ENCODE assay signal across 8 cellular contexts in the genomic region with DNA sequence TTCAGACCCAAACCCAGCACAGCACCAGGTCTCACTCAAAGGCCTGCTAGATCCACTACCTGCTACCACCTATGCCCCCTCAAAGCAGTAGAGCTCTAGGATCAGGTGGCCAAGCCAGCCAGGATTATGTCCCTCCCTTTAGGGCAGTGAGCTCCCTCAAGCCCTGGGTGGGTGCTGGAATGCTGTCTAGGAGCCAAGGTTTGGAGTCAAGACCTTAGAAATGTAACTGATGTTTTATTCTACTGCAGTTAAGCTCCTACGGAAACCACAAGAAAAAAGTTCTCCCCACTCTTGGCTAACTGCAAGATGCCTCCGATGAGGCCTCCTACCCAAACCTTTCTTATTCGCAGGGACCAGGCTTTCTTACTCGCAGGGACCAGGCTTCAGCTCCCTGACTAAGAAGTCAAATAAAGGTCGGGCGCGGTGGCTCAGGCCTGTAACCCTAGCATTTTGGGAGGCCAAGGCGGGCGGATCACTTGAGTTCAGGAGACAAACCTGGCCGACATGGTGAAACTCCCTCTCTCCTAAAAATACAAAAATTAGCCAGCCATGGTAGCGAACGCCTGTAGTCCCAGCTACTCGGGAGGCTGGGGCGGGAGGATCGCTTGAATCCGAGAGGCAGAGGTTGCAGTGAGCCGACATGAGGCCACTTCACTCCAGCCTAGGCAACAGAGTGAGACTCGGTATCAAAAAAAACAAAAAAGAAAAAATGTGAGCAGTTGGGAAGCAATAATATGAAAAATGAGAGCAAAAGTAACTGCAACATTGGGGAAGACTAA. TPM values are rescaled to one million over a fixed set of nuclear protein-coding genes. Genes with fewer than 3 reads are reported as not detected.
A peak's percentile ranks its signal among the peaks of the same experiment; 100 is the strongest.
DNase-seq lines count a peak whose midpoint lies in the region; ATAC-seq and TF ChIP-seq lines count a peak whose summit lies in the region.

No MANE protein-coding gene starts in this region.

- H3K79me2 ChIP-seq in OCI-LY3 (ENCODE audit: low read length): no peaks in the 10 kb centered on the region

- POLR2A ChIA-PET in CD8-positive, alpha-beta memory T cell (lab: Charles Lee): interaction anchor here (0.5 to 3.3 kb wide), 14 partner anchors 18 to 755 kb away, joined by 3 to 139 read pairs (median 12); partner anchors contain the start of genes ARL4D, DHX8, NBR1 and RPL27

- peak overlapping the region; percentile 71; the same call in 1 of the 2 replicates for H3K9ac ChIP-seq in OCI-LY3 (ENCODE audit: low read length)
- H3K9ac ChIP-seq in endocrine pancreas (ENCODE audit: control insufficient read depth, insufficient read depth, low read length): peak overlapping the region; percentile 70

- intact Hi-C loops in mucosa of descending colon (cut with DNase I, micrococcal nuclease): no loop called here

- H3K27ac Mint-ChIP-seq in CD8-positive, alpha-beta memory T cell: peak overlapping the region; percentile 98 to 100 (median 100)
- peak overlapping the region; percentile 99 for H3K27ac Mint-ChIP-seq in osteocyte (ENCODE audit: unreplicated experiment)

- H3K27ac ChIP-seq in CD8-positive, alpha-beta memory T cell (ENCODE audit: low read depth, low read length): peak overlapping the region; percentile 96
- H3K27ac ChIP-seq in OCI-LY3 (ENCODE audit: low read length): no peak overlapping the region

- peak overlapping the region; percentile 79 for H3K4me3 ChIP-seq in CD8-positive, alpha-beta memory T cell (ENCODE audit: low read length)
- peak overlapping the region; percentile 77 for H3K4me3 ChIP-seq in OCI-LY3 (ENCODE audit: low read length)
- peak overlapping the region; percentile 73 for H3K4me3 ChIP-seq in endocrine pancreas (ENCODE audit: control insufficient read depth, insufficient read depth, low read length)
- H3K4me3 ChIP-seq in mucosa of descending colon: no peak overlapping the region

- H3K36me3 ChIP-seq in CD8-positive, alpha-beta memory T cell (ENCODE audit: insufficient read depth, low read length): no peaks in the 10 kb centered on the region
- H3K36me3 ChIP-seq in OCI-LY3 (replicated peaks; ENCODE audit: low read depth, low read length) (no peaks in the 10 kb centered on the region), endocrine pancreas (ENCODE audit: control insufficient read depth, insufficient read depth, low read length) (no peaks in the 10 kb centered on the region), mucosa of descending colon (ENCODE audit: low read depth) (no peaks in the 10 kb centered on the region)

- H3K27me3 ChIP-seq in CD8-positive, alpha-beta memory T cell (ENCODE audit: insufficient read depth, low read length, poor library complexity, severe bottlenecking): no peaks in the 10 kb centered on the region
- H3K27me3 ChIP-seq in OCI-LY3 (ENCODE audit: low read depth, low read length): peaks cover 8% of the 10 kb centered on the region
- no peaks in the 10 kb centered on the region for H3K27me3 ChIP-seq in endocrine pancreas (ENCODE audit: control insufficient read depth, insufficient read depth, low read length)

- H3K4me3 Mint-ChIP-seq in CD8-positive, alpha-beta memory T cell: peak overlapping the region; percentile 90 to 98 (median 95)
- H3K4me3 Mint-ChIP-seq in osteocyte (ENCODE audit: unreplicated experiment): no peak overlapping the region

- TF ChIP-seq CTCF in OCI-LY3 (IDR thresholded peaks at IDR 0.05; ENCODE audit: low read depth, low read length) (no peak), osteocyte (IDR thresholded peaks at IDR 0.05) (no peak), mucosa of descending colon (IDR thresholded peaks at IDR 0.05) (no peak)

- DNase-seq in CD8-positive, alpha-beta memory T cell: peak in 1 of 5 donors; percentile 29
- DNase-seq in osteocyte (ENCODE audit: extremely low spot score, unreplicated experiment): no peak
- no peak for DNase-seq in UCSD-AML1 (lab: John Stamatoyannopoulos, UW; ENCODE audit: unreplicated experiment)
- DNase-seq in NCI-H446 treated with DMSO at 0.1 percent for 48 hours (lab: John Stamatoyannopoulos, UW): no peak
- no peak for DNase-seq in mucosa of descending colon

- ATAC-seq in GM18511 (IDR thresholded peaks at IDR 0.05; ENCODE audit: unreplicated experiment) (no peak), mucosa of descending colon (no peak)

- peak overlapping the region; percentile 77 for H3K4me2 ChIP-seq in OCI-LY3 (ENCODE audit: low read length)

- H3K9me3 Mint-ChIP-seq in CD8-positive, alpha-beta memory T cell: no peaks in the 10 kb centered on the region
- H3K9me3 Mint-ChIP-seq in osteocyte (ENCODE audit: unreplicated experiment): no peaks in the 10 kb centered on the region

- no peak overlapping the region for H2AFZ ChIP-seq in OCI-LY3 (ENCODE audit: low read depth, low read length)

- H4K20me1 ChIP-seq in OCI-LY3 (ENCODE audit: insufficient read depth, low read length): no peaks in the 10 kb centered on the region

- peaks cover 0 to 1% of the 10 kb centered on the region in 2 donors for H3K27me3 Mint-ChIP-seq in CD8-positive, alpha-beta memory T cell
- no peaks in the 10 kb centered on the region for H3K27me3 Mint-ChIP-seq in osteocyte (ENCODE audit: unreplicated experiment)

- peaks cover 22% of the 10 kb centered on the region for H3K4me1 ChIP-seq in CD8-positive, alpha-beta memory T cell (ENCODE audit: insufficient read depth, low read length)
- H3K4me1 ChIP-seq in OCI-LY3 (ENCODE audit: low read length) (peaks cover 27% of the 10 kb centered on the region), endocrine pancreas (ENCODE audit: control insufficient read depth, insufficient read depth, low read length) (no peaks in the 10 kb centered on the region), mucosa of descending colon (ENCODE audit: low read depth) (peaks cover 13% of the 10 kb centered on the region)

- H3K36me3 Mint-ChIP-seq in CD8-positive, alpha-beta memory T cell: peaks cover 0 to 7% (median 0%) of the 10 kb centered on the region in 3 donors
- no peaks in the 10 kb centered on the region for H3K36me3 Mint-ChIP-seq in osteocyte (ENCODE audit: unreplicated experiment)

- CTCF ChIA-PET in CD8-positive, alpha-beta memory T cell (lab: Charles Lee): interaction anchor here (0.7 to 3.2 kb wide), 4 partner anchors 25 to 369 kb away, joined by 3 to 20 read pairs (median 14); partner anchors contain the start of genes DHX8 and RPL27

- no peaks in the 10 kb centered on the region for H3K9me3 ChIP-seq in CD8-positive, alpha-beta memory T cell (ENCODE audit: low read length)
- H3K9me3 ChIP-seq in OCI-LY3 (ENCODE audit: insufficient read depth, low read length) (no peaks in the 10 kb centered on the region), endocrine pancreas (ENCODE audit: control insufficient read depth, low read length) (no peaks in the 10 kb centered on the region), mucosa of descending colon (no peaks in the 10 kb centered on the region)

- H3K4me1 Mint-ChIP-seq in CD8-positive, alpha-beta memory T cell: peaks cover 24 to 36% (median 30%) of the 10 kb centered on the region in 3 donors
- H3K4me1 Mint-ChIP-seq in osteocyte (ENCODE audit: unreplicated experiment): peaks cover 16% of the 10 kb centered on the region

RNA-seq across cellular contexts. Expression of gene ARL4D, which starts 31.8 kb away (rescaled TPM):
- 1 to 10 TPM; 1.9 to 2.3 TPM for total RNA-seq in CD8-positive, alpha-beta memory T cell
- polyA plus RNA-seq in CD8-positive, alpha-beta memory T cell: 1.9 TPM
- total RNA-seq in osteocyte (17.2 and 19.3 TPM in 2 replicates), mucosa of descending colon (10 to 100 TPM in 1 of 3 donors, 1 to 10 TPM in 2; 2.3 to 34.3 (median 3.2) TPM)
